16 cellular contexts compared by ENCODE assay signal in genomic region chr13:61202042-61202441, GRCh38.
DNase-seq lines count a peak whose midpoint lies in the region; ATAC-seq, FAIRE-seq and TF ChIP-seq lines count a peak whose summit lies in the region.
"Had no signal": no experiment of that assay in that cellular context is flagged by ENCODE, and none has a peak within 500 bp of the region (broad histone marks: within the 10 kb centered on the region; RNA-seq: fewer than 3 reads in every experiment).

No MANE protein-coding gene starts in this region.

- FAIRE-seq in small intestine (lab: Jason Lieb, UNC), result no peak
- FAIRE-seq: A204.1, GM12878, GM18507 had no signal

- H3K9me3 ChIP-seq in small intestine (ENCODE audit: control insufficient read depth, low read depth), result no peaks in the 10 kb centered on the region
- H3K9me3 ChIP-seq: HAP-1 had no signal

- no peak overlapping the region for H3K4me3 ChIP-seq in GM23338
- H3K4me3 ChIP-seq in mesendoderm (ENCODE audit: low read length), result no peak overlapping the region
- no peak overlapping the region for H3K4me3 ChIP-seq in small intestine (ENCODE audit: low read depth in 1 of 2, low read length in 2 of 2)
- H3K4me3 ChIP-seq: GM12878, HAP-1 had no signal

- no peaks in the 10 kb centered on the region for H3K36me3 Mint-ChIP-seq in GM23338 (ENCODE audit: low read depth)

- H3K36me3 ChIP-seq in GM23338 (ENCODE audit: insufficient read depth) (no peaks in the 10 kb centered on the region), mesendoderm (ENCODE audit: control insufficient read depth, insufficient read depth, low read length) (no peaks in the 10 kb centered on the region), small intestine (ENCODE audit: control insufficient read depth in 2 of 2, insufficient read depth in 2 of 2, low read length in 2 of 2) (no peaks in the 10 kb centered on the region)
- H3K36me3 ChIP-seq: HAP-1 had no signal

- H3K79me1 ChIP-seq in mesendoderm (ENCODE audit: low read length), result no peaks in the 10 kb centered on the region

- no peak overlapping the region for H2BK120ac ChIP-seq in mesendoderm (ENCODE audit: low read depth, low read length)

- H3K4me2 ChIP-seq in GM23338, result no peak overlapping the region
- no peak overlapping the region for H3K4me2 ChIP-seq in mesendoderm (ENCODE audit: low read length)

- no peak overlapping the region for H2BK5ac ChIP-seq in mesendoderm (ENCODE audit: low read length)

- H3K27ac ChIP-seq in GM23338 (ENCODE audit: low read depth) (no peak overlapping the region), mesendoderm (ENCODE audit: low read depth, low read length) (no peak overlapping the region), small intestine (ENCODE audit: low read depth in 1 of 2, low read length in 1 of 2) (no peak overlapping the region)

- H3K27me3 ChIP-seq in GM23338 (ENCODE audit: insufficient read depth) (peaks cover 32% of the 10 kb centered on the region), mesendoderm (ENCODE audit: insufficient read depth, low read length, poor library complexity) (no peaks in the 10 kb centered on the region), small intestine (ENCODE audit: control insufficient read depth in 2 of 2, insufficient read depth in 2 of 2, low read length in 2 of 2) (no peaks in the 10 kb centered on the region)

- no peak overlapping the region for H2AFZ ChIP-seq in GM23338

- ATAC-seq in GM23338, result peak; percentile 100
- ATAC-seq: GM12878 had no signal

- no peak overlapping the region for H3K56ac ChIP-seq in mesendoderm (ENCODE audit: low read length)

- no peak for TF ChIP-seq CTCF in GM23338 (conservative IDR thresholded peaks at IDR 0.05; ENCODE audit: low read depth in 2 of 2)

- peaks cover 35% of the 10 kb centered on the region for H3K4me1 Mint-ChIP-seq in GM23338
- H3K4me1 Mint-ChIP-seq: B cell had no signal

- H4K8ac ChIP-seq in mesendoderm (ENCODE audit: low read depth, low read length), result no peak overlapping the region

- peak; percentile 72 for DNase-seq in GM23338 (ENCODE audit: low spot score)
- peak; percentile 48 for DNase-seq in NCI-H69 (lab: John Stamatoyannopoulos, UW)
- peak; percentile 57 for DNase-seq in iPS DF 19.7 (ENCODE audit: low read depth, low spot score)
- DNase-seq in mesendoderm, result peak; percentile 63
- no peak for DNase-seq in cerebellum (ENCODE audit: low spot score)
- DNase-seq in small intestine, result no peak
- no peak for DNase-seq in KBM-7
- DNase-seq: C1 segment of cervical spinal cord; Calu3; CD4-positive, alpha-beta T cell; DMS 273 treated with DMSO at 0.1 percent for 48 hours had no signal

- H3K4ac ChIP-seq in mesendoderm (ENCODE audit: low read depth, low read length), result no peak overlapping the region

- no peaks in the 10 kb centered on the region for H3K9me2 ChIP-seq in GM23338 (ENCODE audit: insufficient read depth)

- H3K79me2 ChIP-seq in GM23338 (replicated peaks; ENCODE audit: insufficient read depth) (no peaks in the 10 kb centered on the region), mesendoderm (ENCODE audit: control insufficient read depth, insufficient read depth, low read length) (no peaks in the 10 kb centered on the region)

- no peak overlapping the region for H3K18ac ChIP-seq in mesendoderm (ENCODE audit: low read length)

- no peaks in the 10 kb centered on the region for H3F3A ChIP-seq in GM23338 (replicated peaks; ENCODE audit: low read depth)

- H3K9me3 Mint-ChIP-seq in GM23338, result no peaks in the 10 kb centered on the region; the same call in 2 of the 3 replicates

- no peak overlapping the region for H2BK15ac ChIP-seq in mesendoderm (replicated peaks; ENCODE audit: low read depth)

- H3K27ac Mint-ChIP-seq in GM23338, result no peak overlapping the region
- H3K27ac Mint-ChIP-seq: B cell; CD4-positive, alpha-beta T cell had no signal

- no peak overlapping the region for H3K4me3 Mint-ChIP-seq in GM23338
- H3K4me3 Mint-ChIP-seq: B cell; CD4-positive, alpha-beta T cell had no signal

- no peak overlapping the region for H4K5ac ChIP-seq in mesendoderm (ENCODE audit: low read length)

- no peak overlapping the region for H3K23ac ChIP-seq in mesendoderm (ENCODE audit: low read length)

- no CpG with 5 or more reads among the region's 1 CpG for WGBS in mesendoderm (ENCODE audit: extremely low coverage, insufficient coverage, low lambda C conversion rate)
- 15 to 43% (median 35%) methylated on average over 1 of the region's 1 CpG for WGBS in small intestine, 3 donors

- no peaks in the 10 kb centered on the region for H4K20me1 ChIP-seq in GM23338 (replicated peaks; ENCODE audit: insufficient read depth)

- H3K9ac ChIP-seq in mesendoderm (ENCODE audit: low read length), result no peak overlapping the region

- peaks cover 23% of the 10 kb centered on the region for H3K27me3 Mint-ChIP-seq in GM23338 (ENCODE audit: insufficient read depth, low read depth, poor library complexity)
- H3K27me3 Mint-ChIP-seq: B cell; CD4-positive, alpha-beta T cell had no signal

- H3K4me1 ChIP-seq in GM23338 (ENCODE audit: insufficient read depth), result peaks cover 29% of the 10 kb centered on the region
- no peaks in the 10 kb centered on the region for H3K4me1 ChIP-seq in mesendoderm (ENCODE audit: control insufficient read depth, low read depth, low read length)
- H3K4me1 ChIP-seq in small intestine (ENCODE audit: control insufficient read depth in 2 of 2, insufficient read depth in 1 of 2, low read depth in 1 of 2, low read length in 1 of 2), result no peaks in the 10 kb centered on the region

- H2AK5ac ChIP-seq in mesendoderm (ENCODE audit: low read length), result no peak overlapping the region

- in situ Hi-C loops in KBM-7 (cut with MboI; ENCODE audit: low pct_unique_long_range_greater_than_20kb, low sequenced_read_pairs), result no loop called here

TF ChIP-seq in GM23338, 12 proteins besides CTCF, POLR2A, EP300 and RAD21 (continues in another document):
- TF ChIP-seq EZH2phosphoT487 (IDR thresholded peaks at IDR 0.05; ENCODE audit: unreplicated experiment) (no peak), REST (IDR thresholded peaks at IDR 0.05; ENCODE audit: unreplicated experiment) (no peak), ETS1 (IDR thresholded peaks at IDR 0.05) (no peak), CREB1 (CRISPR knock-in tag; IDR thresholded peaks at IDR 0.05; ENCODE audit: low read depth) (peak; percentile 62), NANOG (IDR thresholded peaks at IDR 0.05; ENCODE audit: borderline replicate concordance) (no peak), POLR2AphosphoS5 (IDR thresholded peaks at IDR 0.05; ENCODE audit: low read depth) (peak; percentile 65), ZNF331 (CRISPR knock-in tag; IDR thresholded peaks at IDR 0.05; ENCODE audit: low read depth) (peak; percentile 41; the same call in 1 of the 2 replicates), JUNB (IDR thresholded peaks at IDR 0.05; ENCODE audit: unreplicated experiment) (no peak)

Comparison
In these comparisons a context has a peak if more than half of its experiments do, and no peak if none do; other contexts are left out.
1. DNase-seq: peak in GM23338 (single experiment), NCI-H69 (single experiment), iPS DF 19.7 (single experiment) and mesendoderm (single experiment); none in cerebellum (single experiment), small intestine (single experiment) and KBM-7 (single experiment).